In the genomic region with DNA sequence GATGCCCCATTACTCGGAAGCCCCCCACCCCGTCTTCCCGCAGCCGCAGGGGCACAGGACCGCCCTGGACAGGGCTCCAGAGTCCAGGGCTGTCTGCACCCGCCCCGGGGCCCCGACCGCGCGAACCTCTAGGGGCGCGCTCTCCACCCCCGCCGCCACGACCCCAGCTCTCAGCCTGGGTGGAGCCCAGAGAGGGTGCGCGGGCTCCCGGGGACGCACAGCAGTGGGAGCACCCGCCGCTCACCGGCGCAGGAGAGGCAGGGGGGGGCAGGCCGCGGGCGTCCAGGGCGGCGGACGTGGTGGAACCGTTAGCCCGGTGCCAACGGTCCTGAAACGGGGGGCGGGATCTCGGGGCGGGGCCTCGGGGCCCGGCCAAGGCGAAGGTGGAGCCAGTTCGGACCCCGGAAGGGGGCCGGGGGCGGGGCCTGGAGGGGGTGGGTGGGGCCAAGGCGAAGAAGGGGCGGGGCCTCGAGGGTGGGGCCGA, we compare ENCODE assay signal across 8 cellular contexts.
DNase-seq lines count a peak whose midpoint lies in the region; ATAC-seq and FAIRE-seq lines count a peak whose summit lies in the region.

ATP8B3 (minus strand) TSS at position 335 of the 484 bp plus-strand sequence. CDS start 540 bp downstream, outside the sequence.

- peak; percentile 7 for ATAC-seq in HG03442 (IDR thresholded peaks at IDR 0.05; ENCODE audit: unreplicated experiment)
- peak; percentile 37 for ATAC-seq in stimulated activated memory B cell treated with anti-CD40 and anti-IgM and Interleukin-4, amounts not matched to agents 10 μg/mL and 1 μg/mL and 100 μg/mL, for 72 hours

- peak within 1 kb of the TSS; percentile 2 for H3K9ac ChIP-seq in iPS-18a (ENCODE audit: low read length)

- no peaks in the 10 kb centered on the region for H3K4me1 ChIP-seq in iPS-18a (ENCODE audit: control insufficient read depth, low read depth, low read length)

- FAIRE-seq in GM18507 (lab: Jason Lieb, UNC): no peak

- peak within 1 kb of the TSS; percentile 55 for H3K27ac Mint-ChIP-seq in stimulated activated memory B cell treated with anti-CD40 and anti-IgM and Interleukin-4, amounts not matched to agents 10 μg/mL and 1 μg/mL and 100 μg/mL, for 72 hours

- peaks cover 8% of the 10 kb centered on the region for H3K36me3 ChIP-seq in iPS-18a (ENCODE audit: control insufficient read depth, low read depth, low read length)

- peak within 1 kb of the TSS; percentile 55 for H3K4me3 ChIP-seq in iPS-18a (ENCODE audit: low read length)

- H3K27me3 Mint-ChIP-seq in stimulated activated memory B cell treated with anti-CD40 and anti-IgM and Interleukin-4, amounts not matched to agents 10 μg/mL and 1 μg/mL and 100 μg/mL, for 72 hours: no peaks in the 10 kb centered on the region

- peak; percentile 96 for DNase-seq in 8988T
- peak; percentile 100 for DNase-seq in GM18507 (ENCODE audit: extremely low spot score, insufficient read length, low read depth)
- DNase-seq in activated gamma-delta T cell treated with Interleukin-2 at 50 U/mL for 16 hours: peak; percentile 73
- DNase-seq in NCI-H774 (lab: John Stamatoyannopoulos, UW): no peak
- no peak for DNase-seq in NCI-H2029 treated with DMSO at 0.1 percent for 48 hours (lab: John Stamatoyannopoulos, UW)

- peak within 1 kb of the TSS; percentile 88 for H3K4me3 Mint-ChIP-seq in stimulated activated memory B cell treated with anti-CD40 and anti-IgM and Interleukin-4, amounts not matched to agents 10 μg/mL and 1 μg/mL and 100 μg/mL, for 72 hours

- H3K27me3 ChIP-seq in iPS-18a (ENCODE audit: control insufficient read depth, insufficient read depth, low read length): peaks cover 8% of the 10 kb centered on the region

- peaks cover 25% of the 10 kb centered on the region for H3K4me1 Mint-ChIP-seq in stimulated activated memory B cell treated with anti-CD40 and anti-IgM and Interleukin-4, amounts not matched to agents 10 μg/mL and 1 μg/mL and 100 μg/mL, for 72 hours

- peaks cover 17% of the 10 kb centered on the region for H3K36me3 Mint-ChIP-seq in stimulated activated memory B cell treated with anti-CD40 and anti-IgM and Interleukin-4, amounts not matched to agents 10 μg/mL and 1 μg/mL and 100 μg/mL, for 72 hours

- H3K9me3 Mint-ChIP-seq in stimulated activated memory B cell treated with anti-CD40 and anti-IgM and Interleukin-4, amounts not matched to agents 10 μg/mL and 1 μg/mL and 100 μg/mL, for 72 hours: no peaks in the 10 kb centered on the region

- no peak within 1 kb of the TSS for H3K27ac ChIP-seq in iPS-18a (ENCODE audit: low read length)

- no peaks in the 10 kb centered on the region for H3K9me3 ChIP-seq in iPS-18a (ENCODE audit: control insufficient read depth, low read depth, low read length)

Comparison
In these comparisons a context has a peak if more than half of its experiments do, and no peak if none do; other contexts are left out.
1. DNase-seq: peak in 8988T (single experiment), GM18507 (single experiment) and activated gamma-delta T cell treated with Interleukin-2 at 50 U/mL for 16 hours (single experiment); none in NCI-H774 (single experiment) and NCI-H2029 treated with DMSO at 0.1 percent for 48 hours (single experiment).